22 cellular contexts compared by ENCODE assay signal in genomic region chr12:62629413-62629812, GRCh38.
DNase-seq lines count a peak whose midpoint lies in the region; ATAC-seq and TF ChIP-seq lines count a peak whose summit lies in the region.
"Had no signal": no experiment of that assay in that cellular context is flagged by ENCODE, and none has a peak within 500 bp of the region (broad histone marks: within the 10 kb centered on the region; RNA-seq: fewer than 3 reads in every experiment).

No MANE protein-coding gene starts in this region.

- H3K4me1 Mint-ChIP-seq in activated naive CD4-positive, alpha-beta T cell treated with anti-CD3 and anti-CD28 coated beads for 36 hours (ENCODE audit: low read depth), result peaks cover 7% of the 10 kb centered on the region
- peaks cover 67% of the 10 kb centered on the region for H3K4me1 Mint-ChIP-seq in WTC11
- H3K4me1 Mint-ChIP-seq in immature natural killer cell, result peaks cover 13 to 14% of the 10 kb centered on the region in 2 donors

- H3K9me3 Mint-ChIP-seq in activated naive CD4-positive, alpha-beta T cell treated with anti-CD3 and anti-CD28 coated beads for 36 hours, result no peaks in the 10 kb centered on the region
- no peaks in the 10 kb centered on the region for H3K9me3 Mint-ChIP-seq in WTC11
- peaks cover 0 to 4% (median 0%) of the 10 kb centered on the region in 6 donors for H3K9me3 Mint-ChIP-seq in immature natural killer cell
- H3K9me3 Mint-ChIP-seq: CD8-positive, alpha-beta T cell; HFFc6 had no signal

- no peak for TF ChIP-seq POLR2A in breast epithelium (IDR thresholded peaks at IDR 0.05)

- POLR2A ChIA-PET in WTC11 (lab: Charles Lee), result interaction anchor here (1.1 kb wide), 1 partner anchor 26 kb away, joined by 4 read pairs; no protein-coding TSS in a partner anchor

- no peak for DNase-seq in activated naive CD4-positive, alpha-beta T cell treated with anti-CD3 and anti-CD28 coated beads for 36 hours
- no peak for DNase-seq in activated naive CD4-positive, alpha-beta T cell treated with Interleukin-2 at 50 U/mL for 16 hours
- peak; percentile 34 for DNase-seq in WTC11 (ENCODE audit: low spot score)
- DNase-seq in COLO829 (ENCODE audit: low spot score), result no peak
- DNase-seq in NCI-H2107 (lab: John Stamatoyannopoulos, UW), result no peak
- DNase-seq in immature natural killer cell, result no peak
- no peak for DNase-seq in breast epithelium (ENCODE audit: low spot score in 2 of 2)
- DNase-seq: CD8-positive, alpha-beta T cell; DMS79 treated with DMSO at 0.1 percent for 48 hours; GDM1; GM23248; HFFc6; Kasumi-1; NCI-H1105; NCI-H187 treated with DMSO at 0.1 percent for 48 hours; NCI-H82; SHP77; SK-N-SH had no signal

- H3K9ac ChIP-seq in iPS-20b (ENCODE audit: low read depth, low read length), result no peak overlapping the region
- H3K9ac ChIP-seq: BLaER1, GM23248, SK-N-SH had no signal

- ATAC-seq in WTC11, result peak; percentile 46
- ATAC-seq: CD8-positive, alpha-beta T cell; GM12878 had no signal

- peak overlapping the region; percentile 33; the same call in 1 of the 2 replicates for H3K4me3 ChIP-seq in iPS-20b (ENCODE audit: low read length)
- H3K4me3 ChIP-seq in breast epithelium, result no peak overlapping the region
- H3K4me3 ChIP-seq: BLaER1, GM12878, GM23248 had no signal

- intact Hi-C loops in activated naive CD4-positive, alpha-beta T cell treated with anti-CD3 and anti-CD28 coated beads for 36 hours (cut with micrococcal nuclease), result no loop called here
- intact Hi-C loops in breast epithelium (cut with DNase I; ENCODE audit: low total_unique reads), result no loop called here

- CTCF ChIA-PET in activated naive CD4-positive, alpha-beta T cell treated with anti-CD3 and anti-CD28 coated beads for 36 hours (lab: Charles Lee), result interaction anchor here (1.0 to 1.3 kb wide), 2 partner anchors 11 to 12 kb away, joined by 3 read pairs; no protein-coding TSS in a partner anchor
- CTCF ChIA-PET in WTC11 (lab: Charles Lee), result interaction anchor here (0.7 to 1.4 kb wide), 8 partner anchors 24 to 165 kb away, joined by 3 to 4 read pairs (median 4); no protein-coding TSS in a partner anchor

- H3K4me1 ChIP-seq in iPS-20b (ENCODE audit: insufficient read depth, low read length) (peaks cover 39% of the 10 kb centered on the region), breast epithelium (peaks cover 0 to 9% of the 10 kb centered on the region in 2 donors)

- TF ChIP-seq CTCF in WTC11 (IDR thresholded peaks at IDR 0.05), result no peak
- no peak for TF ChIP-seq CTCF in breast epithelium (IDR thresholded peaks at IDR 0.05)

- H3K36me3 ChIP-seq in iPS-20b (ENCODE audit: insufficient read depth, low read depth, low read length) (no peaks in the 10 kb centered on the region), breast epithelium (no peaks in the 10 kb centered on the region)
- H3K36me3 ChIP-seq: BLaER1 had no signal

- H3K4me3 Mint-ChIP-seq in activated naive CD4-positive, alpha-beta T cell treated with anti-CD3 and anti-CD28 coated beads for 36 hours, result no peak overlapping the region
- 0 out of 2 replicates have a peak overlapping the region, but pooled peaks have one; percentile 9 for H3K4me3 Mint-ChIP-seq in WTC11
- no peak overlapping the region for H3K4me3 Mint-ChIP-seq in immature natural killer cell
- H3K4me3 Mint-ChIP-seq: CD8-positive, alpha-beta T cell; HFFc6; IgD-negative memory B cell had no signal

- H3K27ac ChIP-seq in iPS-20b (ENCODE audit: low read length), result no peak overlapping the region
- H3K27ac ChIP-seq in breast epithelium, result no peak overlapping the region
- H3K27ac ChIP-seq: BLaER1, GM23248 had no signal

- H3K36me3 Mint-ChIP-seq in activated naive CD4-positive, alpha-beta T cell treated with anti-CD3 and anti-CD28 coated beads for 36 hours (ENCODE audit: low read depth), result peaks cover 1% of the 10 kb centered on the region
- H3K36me3 Mint-ChIP-seq in WTC11 (no peaks in the 10 kb centered on the region), immature natural killer cell (peaks cover 0 to 3% (median 0%) of the 10 kb centered on the region in 3 donors)
- H3K36me3 Mint-ChIP-seq: CD8-positive, alpha-beta T cell; IgD-negative memory B cell had no signal

- H3K27ac Mint-ChIP-seq in activated naive CD4-positive, alpha-beta T cell treated with anti-CD3 and anti-CD28 coated beads for 36 hours, result peak overlapping the region; percentile 24
- H3K27ac Mint-ChIP-seq in WTC11, result peak overlapping the region; percentile 71; the same call in 1 of the 2 replicates
- no peak overlapping the region for H3K27ac Mint-ChIP-seq in immature natural killer cell
- H3K27ac Mint-ChIP-seq: CD8-positive, alpha-beta T cell; HFFc6; IgD-negative memory B cell had no signal

- H3K9me3 ChIP-seq in iPS-20b (ENCODE audit: insufficient read depth, low read depth, low read length) (no peaks in the 10 kb centered on the region), breast epithelium (no peaks in the 10 kb centered on the region)
- H3K9me3 ChIP-seq: SK-N-SH had no signal

- H3K27me3 ChIP-seq in iPS-20b (ENCODE audit: insufficient read depth, low read length) (peaks cover 45% of the 10 kb centered on the region), breast epithelium (no peaks in the 10 kb centered on the region)

- peaks cover 60% of the 10 kb centered on the region for H3K27me3 Mint-ChIP-seq in activated naive CD4-positive, alpha-beta T cell treated with anti-CD3 and anti-CD28 coated beads for 36 hours (ENCODE audit: low read depth)
- H3K27me3 Mint-ChIP-seq in WTC11 (ENCODE audit: low read depth), result peaks cover 48% of the 10 kb centered on the region
- H3K27me3 Mint-ChIP-seq in immature natural killer cell (ENCODE audit: low read depth in 3 of 3), result peaks cover 12 to 41% (median 19%) of the 10 kb centered on the region in 3 donors

TF ChIP-seq in WTC11, 78 proteins besides CTCF, POLR2A, EP300 and RAD21 (continues in another document):
- TF ChIP-seq ETV6 (CRISPR knock-in tag; IDR thresholded peaks at IDR 0.05) (0 out of 2 replicates have a peak, but pooled peaks have one; percentile 50), MAX (CRISPR knock-in tag; IDR thresholded peaks at IDR 0.05) (no peak), TEAD1 (CRISPR knock-in tag; IDR thresholded peaks at IDR 0.05) (peak; percentile 80; the same call in 1 of the 2 replicates), ZNF121 (CRISPR knock-in tag; IDR thresholded peaks at IDR 0.05) (peak; percentile 73; the same call in 1 of the 2 replicates), ZNF423 (CRISPR knock-in tag; IDR thresholded peaks at IDR 0.05) (peak; percentile 90), PRRX2 (CRISPR knock-in tag; IDR thresholded peaks at IDR 0.05) (no peak), ARID4B (CRISPR knock-in tag; IDR thresholded peaks at IDR 0.05; ENCODE audit: borderline replicate concordance) (no peak), SP1 (CRISPR knock-in tag; conservative IDR thresholded peaks at IDR 0.05) (0 out of 2 replicates have a peak, but pooled peaks have one; percentile 34), FOXK1 (CRISPR knock-in tag; IDR thresholded peaks at IDR 0.05) (peak; percentile 46; the same call in 1 of the 2 replicates), FOXP4 (CRISPR knock-in tag; IDR thresholded peaks at IDR 0.05) (peak; percentile 83; the same call in 1 of the 2 replicates), RORB (CRISPR knock-in tag; IDR thresholded peaks at IDR 0.05) (no peak), GRHL2 (CRISPR knock-in tag; IDR thresholded peaks at IDR 0.05; ENCODE audit: insufficient replicate concordance, severe bottlenecking) (no peak)

Comparison
In these comparisons a context has a peak if more than half of its experiments do, and no peak if none do; other contexts are left out.
1. H3K27ac Mint-ChIP-seq: peak in activated naive CD4-positive, alpha-beta T cell treated with anti-CD3 and anti-CD28 coated beads for 36 hours (single experiment) and WTC11 (single experiment); none in immature natural killer cell (0 of 6).